ENCODE assay signal across 8 cellular contexts in genomic region chr18:57437433-57437781, GRCh38. TPM values are rescaled to one million over a fixed set of nuclear protein-coding genes. Genes with fewer than 3 reads are reported as not detected.
A peak's percentile ranks its signal among the peaks of the same experiment; 100 is the strongest.
DNase-seq lines count a peak whose midpoint lies in the region; TF ChIP-seq lines count a peak whose summit lies in the region.

No MANE protein-coding gene starts in this region.

- in situ Hi-C loops in brain microvascular endothelial cell (cut with HindIII; ENCODE audit: low pct_ligation_motif_present, low sequenced_read_pairs) = no loop called here

- peak overlapping the region; percentile 100 for H3K4me2 ChIP-seq in SK-N-SH

- H3K27ac ChIP-seq in SK-N-SH (ENCODE audit: low read depth in 2 of 2, low read length in 1 of 2) = peak overlapping the region in 1 of 2 experiments; percentile 57; a peak in 2 of 4 replicates
- H3K27ac ChIP-seq in brain microvascular endothelial cell = no peak overlapping the region

- peaks cover 22% of the 10 kb centered on the region for H3K27me3 ChIP-seq in BE2C
- peaks cover 31% of the 10 kb centered on the region; the same call in 1 of the 2 replicates for H3K27me3 ChIP-seq in SK-N-SH (ENCODE audit: insufficient read depth)
- H3K27me3 ChIP-seq in brain microvascular endothelial cell (replicated peaks) = peaks cover 91% of the 10 kb centered on the region

- TF ChIP-seq CTCF in BE2C (IDR thresholded peaks at IDR 0.05; ENCODE audit: low read depth, low read length) (no peak), GM10266 (IDR thresholded peaks at IDR 0.05; ENCODE audit: control insufficient read depth, insufficient read depth, low read depth, missing control alignments) (no peak), SK-N-SH (IDR thresholded peaks at IDR 0.05) (no peak), brain microvascular endothelial cell (IDR thresholded peaks at IDR 0.05; ENCODE audit: low read depth, low read length, missing control alignments) (no peak)

- H3K9me3 ChIP-seq in BE2C = no peaks in the 10 kb centered on the region
- H3K9me3 ChIP-seq in SK-N-SH = no peaks in the 10 kb centered on the region

- H3K4me3 ChIP-seq in BE2C (ENCODE audit: low read depth, low read length) (peak overlapping the region; percentile 81), SK-N-SH (ENCODE audit: low read depth in 2 of 2, low read length in 1 of 2) (peak overlapping the region; percentile 73 to 76), brain microvascular endothelial cell (ENCODE audit: low read depth, low read length) (no peak overlapping the region)

- CTCF ChIA-PET in SK-N-SH (lab: Yijun Ruan, JAX) = interaction anchor here (0.6 to 5.4 kb wide), 32 partner anchors 8 to 779 kb away, joined by 3 to 72 read pairs (median 5); no protein-coding TSS in a partner anchor

- H3K9ac ChIP-seq in SK-N-SH = no peak overlapping the region

- H3K36me3 ChIP-seq in BE2C (no peaks in the 10 kb centered on the region; the same call in 1 of the 2 replicates), SK-N-SH (replicated peaks in 1 of 2; ENCODE audit: control insufficient read depth in 1 of 2, insufficient read depth in 2 of 2, low read length in 1 of 2) (no peaks in the 10 kb centered on the region), brain microvascular endothelial cell (replicated peaks) (no peaks in the 10 kb centered on the region)

- 10% methylated on average over 17 of the region's 17 CpGs for WGBS in SK-N-SH (ENCODE audit: low lambda C conversion rate)

- H3K79me2 ChIP-seq in SK-N-SH (ENCODE audit: insufficient read depth) = no peaks in the 10 kb centered on the region

- no peaks in the 10 kb centered on the region for H4K20me1 ChIP-seq in SK-N-SH (ENCODE audit: insufficient read depth)

- peak; percentile 48 for DNase-seq in BE2C
- peak; percentile 27 for DNase-seq in GM10266 (ENCODE audit: extremely low spot score)
- peak; percentile 74 for DNase-seq in SK-N-SH
- DNase-seq in kidney tubule cell (ENCODE audit: low spot score) = peak; percentile 35
- no peak for DNase-seq in brain microvascular endothelial cell
- no peak for DNase-seq in NK-92 treated with Interleukin-12 subunit alpha and Interleukin-12 subunit beta, amount 100 ng/mL, for 24 hours (lab: John Stamatoyannopoulos, UW)
- DNase-seq in RPMI8226 = no peak
- DNase-seq in NCI-H2029 treated with DMSO at 0.1 percent for 48 hours (lab: John Stamatoyannopoulos, UW) = no peak

- no peaks in the 10 kb centered on the region for H3K9me2 ChIP-seq in SK-N-SH

- H3K4me1 ChIP-seq in BE2C (no peaks in the 10 kb centered on the region), SK-N-SH (ENCODE audit: control insufficient read depth in 1 of 2, insufficient read depth in 2 of 2, low read depth in 1 of 2, low read length in 1 of 2) (peaks cover 0 to 24% of the 10 kb centered on the region in 2 experiments; a peak in 1 of 4 replicates)

- no peak for TF ChIP-seq EP300 in SK-N-SH (IDR thresholded peaks at IDR 0.05; ENCODE audit: borderline replicate concordance in 1 of 2, low read depth in 1 of 2, low read length in 1 of 2)

- H3F3A ChIP-seq in SK-N-SH (replicated peaks; ENCODE audit: insufficient read depth) = no peaks in the 10 kb centered on the region

- no peak for TF ChIP-seq RAD21 in SK-N-SH (IDR thresholded peaks at IDR 0.05; ENCODE audit: low read length)

- peak overlapping the region; percentile 91 for H2AFZ ChIP-seq in SK-N-SH (ENCODE audit: low read depth)

- POLR2A ChIA-PET in SK-N-SH (lab: Yijun Ruan, JAX) = interaction anchor here (0.6 to 5.8 kb wide), 3 partner anchors 84 to 568 kb away, joined by 3 to 43 read pairs (median 3); partner anchors contain the start of gene ST8SIA3

TF ChIP-seq in SK-N-SH, 30 proteins besides CTCF, POLR2A, EP300 and RAD21:
- TF ChIP-seq GABPA (IDR thresholded peaks at IDR 0.05; ENCODE audit: low read depth) (no peak), SMC3 (IDR thresholded peaks at IDR 0.05; ENCODE audit: low read depth, low read length) (no peak), MAX (IDR thresholded peaks at IDR 0.05; ENCODE audit: low read depth) (no peak), MXI1 (IDR thresholded peaks at IDR 0.05; ENCODE audit: low read depth, low read length) (no peak; the same call in 1 of the 2 replicates), JUND (IDR thresholded peaks at IDR 0.05) (no peak), USF1 (IDR thresholded peaks at IDR 0.05; ENCODE audit: borderline replicate concordance, low read depth) (no peak), USF2 (IDR thresholded peaks at IDR 0.05; ENCODE audit: borderline replicate concordance, low read depth, low read length) (no peak), TAF1 (IDR thresholded peaks at IDR 0.05; ENCODE audit: borderline replicate concordance, low read depth, low read length) (no peak), FOSL2 (IDR thresholded peaks at IDR 0.05; ENCODE audit: borderline replicate concordance, low read depth) (no peak), EZH2phosphoT487 (IDR thresholded peaks at IDR 0.05; ENCODE audit: borderline replicate concordance, low read depth) (no peak), GATA2 (CRISPR knock-in tag; IDR thresholded peaks at IDR 0.05) (no peak), TCF12 (IDR thresholded peaks at IDR 0.05) (no peak), RFX5 (IDR thresholded peaks at IDR 0.05; ENCODE audit: low read length) (no peak), FOXM1 (IDR thresholded peaks at IDR 0.05; ENCODE audit: low read depth) (no peak), NRF1 (IDR thresholded peaks at IDR 0.05; ENCODE audit: low read depth, low read length) (no peak), ZBTB33 (IDR thresholded peaks at IDR 0.05; ENCODE audit: borderline replicate concordance, low read depth) (no peak)

RNA-seq across cellular contexts. Expression of gene ONECUT2, which starts 2.2 kb away (rescaled TPM):
- polyA plus RNA-seq in BE2C (2012; ENCODE audit: insufficient read depth, insufficient read length, low read depth) = 7.8 TPM
- 0.10 and 0.16 TPM in 2 replicates for polyA plus RNA-seq in SK-N-SH (2012; rRNA removed)
- 0.13 and 0.16 TPM in 2 replicates for polyA plus RNA-seq in SK-N-SH (2012; cell fraction: cytosol; rRNA removed)
- polyA plus RNA-seq in SK-N-SH (2012; cell fraction: nucleus; rRNA removed) = 0.15 and 0.26 TPM in 2 replicates

Comparison
In these comparisons a context has a peak if more than half of its experiments do, and no peak if none do; other contexts are left out.
1. DNase-seq: peak in BE2C (single experiment), GM10266 (single experiment), SK-N-SH (single experiment) and kidney tubule cell (single experiment); none in brain microvascular endothelial cell (single experiment), NK-92 treated with Interleukin-12 subunit alpha and Interleukin-12 subunit beta, amount 100 ng/mL, for 24 hours (single experiment), RPMI8226 (single experiment) and NCI-H2029 treated with DMSO at 0.1 percent for 48 hours (single experiment).